ENCODE assay signal across 8 cellular contexts in genomic region chr10:46255696-46256355, GRCh38.
DNase-seq lines count a peak whose midpoint lies in the region; ATAC-seq and TF ChIP-seq lines count a peak whose summit lies in the region.

No MANE protein-coding gene starts in this region.

- no peak for DNase-seq in AG09319 (ENCODE audit: extremely low read depth, low read depth)
- peak; percentile 35 for DNase-seq in NCI-H510A treated with DMSO at 0.1 percent for 48 hours (lab: John Stamatoyannopoulos, UW)
- peak; percentile 32 for DNase-seq in activated T-cell treated with anti-CD3 and anti-CD28 coated beads for 4 hours
- peak; percentile 7 to 41 for DNase-seq in foreskin fibroblast
- peak; percentile 52 for DNase-seq in pons (ENCODE audit: low spot score)

- ATAC-seq in GM18498 (IDR thresholded peaks at IDR 0.05; ENCODE audit: unreplicated experiment): peak; percentile 45
- ATAC-seq in GM18519 (IDR thresholded peaks at IDR 0.05; ENCODE audit: low FRiP score, unreplicated experiment): no peak
- no peak for ATAC-seq in HG02571 (IDR thresholded peaks at IDR 0.05; ENCODE audit: unreplicated experiment)

- TF ChIP-seq CTCF in AG09319 (IDR thresholded peaks at IDR 0.05; ENCODE audit: low read depth, low read length) (peak; percentile 11), foreskin fibroblast (IDR thresholded peaks at IDR 0.05; ENCODE audit: low read depth, low read length) (peak; percentile 49)

- no peak overlapping the region for H3K4me3 ChIP-seq in foreskin fibroblast (ENCODE audit: low read depth in 1 of 2, low read length in 2 of 2)
